1 cellular context compared by ENCODE assay signal in the genomic region with DNA sequence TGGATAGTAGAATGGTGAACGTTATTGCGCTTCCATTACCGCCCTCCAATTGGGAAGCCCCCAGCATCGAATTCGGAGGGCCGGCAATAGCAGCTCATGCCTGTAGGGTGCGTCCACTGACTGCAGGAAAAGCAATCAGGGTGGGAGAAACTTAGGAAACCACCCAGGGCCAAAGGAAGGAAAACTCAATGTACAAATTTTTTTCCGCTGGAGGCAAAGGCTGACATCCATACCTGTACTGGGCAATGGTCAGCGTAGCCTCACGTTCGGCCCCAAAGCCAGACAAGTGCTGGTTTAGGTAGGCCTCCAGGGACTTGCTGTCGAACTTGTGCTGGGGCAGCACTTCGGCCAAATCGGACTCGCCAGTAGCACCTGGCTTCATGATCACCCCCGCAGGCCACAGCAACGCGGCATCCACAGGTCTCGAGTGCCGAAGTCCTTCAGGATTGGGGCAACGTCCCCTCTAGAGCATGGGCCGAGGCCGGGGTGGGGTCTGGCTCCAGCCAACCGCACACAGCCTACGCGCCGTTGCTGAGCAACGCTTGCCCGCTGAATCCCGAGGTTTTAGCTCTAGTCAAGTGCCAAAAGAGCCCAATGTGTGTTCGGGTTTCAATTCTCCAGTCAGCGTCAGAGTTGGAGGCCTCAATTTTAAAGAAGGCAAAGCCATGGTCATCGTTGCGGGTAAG.
TF ChIP-seq lines count a peak whose summit lies in the region.

A gene with protein sequence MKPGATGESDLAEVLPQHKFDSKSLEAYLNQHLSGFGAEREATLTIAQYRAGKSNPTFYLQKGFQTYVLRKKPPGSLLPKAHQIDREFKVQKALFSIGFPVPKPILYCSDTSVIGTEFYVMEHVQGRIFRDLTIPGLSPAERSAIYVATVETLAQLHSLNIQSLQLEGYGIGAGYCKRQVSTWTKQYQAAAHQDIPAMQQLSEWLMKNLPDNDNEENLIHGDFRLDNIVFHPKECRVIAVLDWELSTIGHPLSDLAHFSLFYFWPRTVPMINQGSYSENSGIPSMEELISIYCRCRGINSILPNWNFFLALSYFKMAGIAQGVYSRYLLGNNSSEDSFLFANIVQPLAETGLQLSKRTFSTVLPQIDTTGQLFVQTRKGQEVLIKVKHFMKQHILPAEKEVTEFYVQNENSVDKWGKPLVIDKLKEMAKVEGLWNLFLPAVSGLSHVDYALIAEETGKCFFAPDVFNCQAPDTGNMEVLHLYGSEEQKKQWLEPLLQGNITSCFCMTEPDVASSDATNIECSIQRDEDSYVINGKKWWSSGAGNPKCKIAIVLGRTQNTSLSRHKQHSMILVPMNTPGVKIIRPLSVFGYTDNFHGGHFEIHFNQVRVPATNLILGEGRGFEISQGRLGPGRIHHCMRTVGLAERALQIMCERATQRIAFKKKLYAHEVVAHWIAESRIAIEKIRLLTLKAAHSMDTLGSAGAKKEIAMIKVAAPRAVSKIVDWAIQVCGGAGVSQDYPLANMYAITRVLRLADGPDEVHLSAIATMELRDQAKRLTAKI (minus strand): TSS at position 440 of the 686 bp plus-strand sequence. CDS start 58 bp downstream, at position 382.

TF ChIP-seq in HCT116, 20 proteins besides CTCF, POLR2A, EP300 and RAD21 (continued from another document):
- TF ChIP-seq, protein P1, sequence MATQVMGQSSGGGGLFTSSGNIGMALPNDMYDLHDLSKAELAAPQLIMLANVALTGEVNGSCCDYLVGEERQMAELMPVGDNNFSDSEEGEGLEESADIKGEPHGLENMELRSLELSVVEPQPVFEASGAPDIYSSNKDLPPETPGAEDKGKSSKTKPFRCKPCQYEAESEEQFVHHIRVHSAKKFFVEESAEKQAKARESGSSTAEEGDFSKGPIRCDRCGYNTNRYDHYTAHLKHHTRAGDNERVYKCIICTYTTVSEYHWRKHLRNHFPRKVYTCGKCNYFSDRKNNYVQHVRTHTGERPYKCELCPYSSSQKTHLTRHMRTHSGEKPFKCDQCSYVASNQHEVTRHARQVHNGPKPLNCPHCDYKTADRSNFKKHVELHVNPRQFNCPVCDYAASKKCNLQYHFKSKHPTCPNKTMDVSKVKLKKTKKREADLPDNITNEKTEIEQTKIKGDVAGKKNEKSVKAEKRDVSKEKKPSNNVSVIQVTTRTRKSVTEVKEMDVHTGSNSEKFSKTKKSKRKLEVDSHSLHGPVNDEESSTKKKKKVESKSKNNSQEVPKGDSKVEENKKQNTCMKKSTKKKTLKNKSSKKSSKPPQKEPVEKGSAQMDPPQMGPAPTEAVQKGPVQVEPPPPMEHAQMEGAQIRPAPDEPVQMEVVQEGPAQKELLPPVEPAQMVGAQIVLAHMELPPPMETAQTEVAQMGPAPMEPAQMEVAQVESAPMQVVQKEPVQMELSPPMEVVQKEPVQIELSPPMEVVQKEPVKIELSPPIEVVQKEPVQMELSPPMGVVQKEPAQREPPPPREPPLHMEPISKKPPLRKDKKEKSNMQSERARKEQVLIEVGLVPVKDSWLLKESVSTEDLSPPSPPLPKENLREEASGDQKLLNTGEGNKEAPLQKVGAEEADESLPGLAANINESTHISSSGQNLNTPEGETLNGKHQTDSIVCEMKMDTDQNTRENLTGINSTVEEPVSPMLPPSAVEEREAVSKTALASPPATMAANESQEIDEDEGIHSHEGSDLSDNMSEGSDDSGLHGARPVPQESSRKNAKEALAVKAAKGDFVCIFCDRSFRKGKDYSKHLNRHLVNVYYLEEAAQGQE (IDR thresholded peaks at IDR 0.05; ENCODE audit: low read depth): no peak
- TF ChIP-seq YY1 (IDR thresholded peaks at IDR 0.05; ENCODE audit: extremely low read depth, insufficient replicate concordance, low read depth, low read length): no peak
- TF ChIP-seq TCF7L2 (IDR thresholded peaks at IDR 0.05; ENCODE audit: borderline replicate concordance, extremely low read depth, insufficient read depth, insufficient read length): no peak
- TF ChIP-seq EGR1 (IDR thresholded peaks at IDR 0.05; ENCODE audit: low read depth): no peak
- no peak for TF ChIP-seq SP1 (IDR thresholded peaks at IDR 0.05; ENCODE audit: low read depth)
- TF ChIP-seq JUND (IDR thresholded peaks at IDR 0.05): no peak
- no peak for TF ChIP-seq FOSL1 (IDR thresholded peaks at IDR 0.05; ENCODE audit: low read depth)
- 0 out of 2 replicates have a peak, but pooled peaks have one; percentile 23 for TF ChIP-seq CBX3 (IDR thresholded peaks at IDR 0.05; ENCODE audit: low read depth)
- no peak for TF ChIP-seq EZH2 (IDR thresholded peaks at IDR 0.05)
- peak; percentile 64 for TF ChIP-seq POLR2AphosphoS5 (IDR thresholded peaks at IDR 0.05; ENCODE audit: low read depth, low read length)
- TF ChIP-seq ZNF274 (IDR thresholded peaks at IDR 0.05; ENCODE audit: low read depth, low read length): no peak
- TF ChIP-seq ELF1 (IDR thresholded peaks at IDR 0.05; ENCODE audit: borderline replicate concordance, low read depth): no peak
- TF ChIP-seq, protein P2, sequence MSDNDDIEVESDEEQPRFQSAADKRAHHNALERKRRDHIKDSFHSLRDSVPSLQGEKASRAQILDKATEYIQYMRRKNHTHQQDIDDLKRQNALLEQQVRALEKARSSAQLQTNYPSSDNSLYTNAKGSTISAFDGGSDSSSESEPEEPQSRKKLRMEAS (IDR thresholded peaks at IDR 0.05): peak; percentile 52
- no peak for TF ChIP-seq SRF (IDR thresholded peaks at IDR 0.05; ENCODE audit: low read depth)
- TF ChIP-seq, protein P3, sequence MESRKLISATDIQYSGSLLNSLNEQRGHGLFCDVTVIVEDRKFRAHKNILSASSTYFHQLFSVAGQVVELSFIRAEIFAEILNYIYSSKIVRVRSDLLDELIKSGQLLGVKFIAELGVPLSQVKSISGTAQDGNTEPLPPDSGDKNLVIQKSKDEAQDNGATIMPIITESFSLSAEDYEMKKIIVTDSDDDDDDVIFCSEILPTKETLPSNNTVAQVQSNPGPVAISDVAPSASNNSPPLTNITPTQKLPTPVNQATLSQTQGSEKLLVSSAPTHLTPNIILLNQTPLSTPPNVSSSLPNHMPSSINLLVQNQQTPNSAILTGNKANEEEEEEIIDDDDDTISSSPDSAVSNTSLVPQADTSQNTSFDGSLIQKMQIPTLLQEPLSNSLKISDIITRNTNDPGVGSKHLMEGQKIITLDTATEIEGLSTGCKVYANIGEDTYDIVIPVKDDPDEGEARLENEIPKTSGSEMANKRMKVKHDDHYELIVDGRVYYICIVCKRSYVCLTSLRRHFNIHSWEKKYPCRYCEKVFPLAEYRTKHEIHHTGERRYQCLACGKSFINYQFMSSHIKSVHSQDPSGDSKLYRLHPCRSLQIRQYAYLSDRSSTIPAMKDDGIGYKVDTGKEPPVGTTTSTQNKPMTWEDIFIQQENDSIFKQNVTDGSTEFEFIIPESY (IDR thresholded peaks at IDR 0.05; ENCODE audit: extremely low read depth, insufficient replicate concordance, low read length): no peak
- TF ChIP-seq, protein P4, sequence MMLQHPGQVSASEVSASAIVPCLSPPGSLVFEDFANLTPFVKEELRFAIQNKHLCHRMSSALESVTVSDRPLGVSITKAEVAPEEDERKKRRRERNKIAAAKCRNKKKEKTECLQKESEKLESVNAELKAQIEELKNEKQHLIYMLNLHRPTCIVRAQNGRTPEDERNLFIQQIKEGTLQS (IDR thresholded peaks at IDR 0.05): no peak
- TF ChIP-seq ZFX (IDR thresholded peaks at IDR 0.05): no peak
